Comparison of ENCODE assay signal across 2 cellular contexts in the genomic region with DNA sequence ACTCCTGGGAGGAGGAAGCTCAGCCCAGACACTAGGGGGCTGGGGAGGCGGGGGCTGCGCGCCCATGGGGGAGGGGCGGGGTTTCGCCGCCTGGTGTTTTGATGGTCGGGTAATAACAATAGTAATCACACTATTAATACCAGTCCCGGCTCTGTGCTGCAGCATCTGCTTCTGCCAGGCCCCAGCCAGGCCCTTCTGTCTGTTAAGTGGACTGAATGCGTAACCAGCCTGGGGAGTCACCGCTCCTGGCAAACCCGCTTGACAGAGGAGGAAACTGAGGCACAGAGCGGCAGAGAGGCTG.
TF ChIP-seq lines count a peak whose summit lies in the region.

No MANE protein-coding gene starts in this region.

TF ChIP-seq in SK-N-SH, 30 proteins besides CTCF, POLR2A, EP300 and RAD21 (continued from another document):
- TF ChIP-seq, protein P1, sequence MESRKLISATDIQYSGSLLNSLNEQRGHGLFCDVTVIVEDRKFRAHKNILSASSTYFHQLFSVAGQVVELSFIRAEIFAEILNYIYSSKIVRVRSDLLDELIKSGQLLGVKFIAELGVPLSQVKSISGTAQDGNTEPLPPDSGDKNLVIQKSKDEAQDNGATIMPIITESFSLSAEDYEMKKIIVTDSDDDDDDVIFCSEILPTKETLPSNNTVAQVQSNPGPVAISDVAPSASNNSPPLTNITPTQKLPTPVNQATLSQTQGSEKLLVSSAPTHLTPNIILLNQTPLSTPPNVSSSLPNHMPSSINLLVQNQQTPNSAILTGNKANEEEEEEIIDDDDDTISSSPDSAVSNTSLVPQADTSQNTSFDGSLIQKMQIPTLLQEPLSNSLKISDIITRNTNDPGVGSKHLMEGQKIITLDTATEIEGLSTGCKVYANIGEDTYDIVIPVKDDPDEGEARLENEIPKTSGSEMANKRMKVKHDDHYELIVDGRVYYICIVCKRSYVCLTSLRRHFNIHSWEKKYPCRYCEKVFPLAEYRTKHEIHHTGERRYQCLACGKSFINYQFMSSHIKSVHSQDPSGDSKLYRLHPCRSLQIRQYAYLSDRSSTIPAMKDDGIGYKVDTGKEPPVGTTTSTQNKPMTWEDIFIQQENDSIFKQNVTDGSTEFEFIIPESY (IDR thresholded peaks at IDR 0.05; ENCODE audit: borderline replicate concordance, low read depth) = no peak
- TF ChIP-seq, protein P2, sequence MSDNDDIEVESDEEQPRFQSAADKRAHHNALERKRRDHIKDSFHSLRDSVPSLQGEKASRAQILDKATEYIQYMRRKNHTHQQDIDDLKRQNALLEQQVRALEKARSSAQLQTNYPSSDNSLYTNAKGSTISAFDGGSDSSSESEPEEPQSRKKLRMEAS (IDR thresholded peaks at IDR 0.05; ENCODE audit: low read depth) = no peak
- TF ChIP-seq ELF1 (IDR thresholded peaks at IDR 0.05) = no peak

TF ChIP-seq in SK-N-SH treated with all-trans-retinoic acid at 6 μM for 48 hours, 23 proteins besides CTCF, POLR2A, EP300 and RAD21 (continued from another document):
- TF ChIP-seq, protein P3, sequence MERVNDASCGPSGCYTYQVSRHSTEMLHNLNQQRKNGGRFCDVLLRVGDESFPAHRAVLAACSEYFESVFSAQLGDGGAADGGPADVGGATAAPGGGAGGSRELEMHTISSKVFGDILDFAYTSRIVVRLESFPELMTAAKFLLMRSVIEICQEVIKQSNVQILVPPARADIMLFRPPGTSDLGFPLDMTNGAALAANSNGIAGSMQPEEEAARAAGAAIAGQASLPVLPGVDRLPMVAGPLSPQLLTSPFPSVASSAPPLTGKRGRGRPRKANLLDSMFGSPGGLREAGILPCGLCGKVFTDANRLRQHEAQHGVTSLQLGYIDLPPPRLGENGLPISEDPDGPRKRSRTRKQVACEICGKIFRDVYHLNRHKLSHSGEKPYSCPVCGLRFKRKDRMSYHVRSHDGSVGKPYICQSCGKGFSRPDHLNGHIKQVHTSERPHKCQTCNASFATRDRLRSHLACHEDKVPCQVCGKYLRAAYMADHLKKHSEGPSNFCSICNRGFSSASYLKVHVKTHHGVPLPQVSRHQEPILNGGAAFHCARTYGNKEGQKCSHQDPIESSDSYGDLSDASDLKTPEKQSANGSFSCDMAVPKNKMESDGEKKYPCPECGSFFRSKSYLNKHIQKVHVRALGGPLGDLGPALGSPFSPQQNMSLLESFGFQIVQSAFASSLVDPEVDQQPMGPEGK (CRISPR knock-in tag; IDR thresholded peaks at IDR 0.05; ENCODE audit: borderline replicate concordance) = no peak
- no peak for TF ChIP-seq CSDC2 (CRISPR knock-in tag; IDR thresholded peaks at IDR 0.05)
- TF ChIP-seq ZNF565 (CRISPR knock-in tag; conservative IDR thresholded peaks at IDR 0.05; ENCODE audit: low read depth) = no peak
- TF ChIP-seq BACH2 (CRISPR knock-in tag; IDR thresholded peaks at IDR 0.05; ENCODE audit: borderline replicate concordance) = no peak
- TF ChIP-seq, protein P4, sequence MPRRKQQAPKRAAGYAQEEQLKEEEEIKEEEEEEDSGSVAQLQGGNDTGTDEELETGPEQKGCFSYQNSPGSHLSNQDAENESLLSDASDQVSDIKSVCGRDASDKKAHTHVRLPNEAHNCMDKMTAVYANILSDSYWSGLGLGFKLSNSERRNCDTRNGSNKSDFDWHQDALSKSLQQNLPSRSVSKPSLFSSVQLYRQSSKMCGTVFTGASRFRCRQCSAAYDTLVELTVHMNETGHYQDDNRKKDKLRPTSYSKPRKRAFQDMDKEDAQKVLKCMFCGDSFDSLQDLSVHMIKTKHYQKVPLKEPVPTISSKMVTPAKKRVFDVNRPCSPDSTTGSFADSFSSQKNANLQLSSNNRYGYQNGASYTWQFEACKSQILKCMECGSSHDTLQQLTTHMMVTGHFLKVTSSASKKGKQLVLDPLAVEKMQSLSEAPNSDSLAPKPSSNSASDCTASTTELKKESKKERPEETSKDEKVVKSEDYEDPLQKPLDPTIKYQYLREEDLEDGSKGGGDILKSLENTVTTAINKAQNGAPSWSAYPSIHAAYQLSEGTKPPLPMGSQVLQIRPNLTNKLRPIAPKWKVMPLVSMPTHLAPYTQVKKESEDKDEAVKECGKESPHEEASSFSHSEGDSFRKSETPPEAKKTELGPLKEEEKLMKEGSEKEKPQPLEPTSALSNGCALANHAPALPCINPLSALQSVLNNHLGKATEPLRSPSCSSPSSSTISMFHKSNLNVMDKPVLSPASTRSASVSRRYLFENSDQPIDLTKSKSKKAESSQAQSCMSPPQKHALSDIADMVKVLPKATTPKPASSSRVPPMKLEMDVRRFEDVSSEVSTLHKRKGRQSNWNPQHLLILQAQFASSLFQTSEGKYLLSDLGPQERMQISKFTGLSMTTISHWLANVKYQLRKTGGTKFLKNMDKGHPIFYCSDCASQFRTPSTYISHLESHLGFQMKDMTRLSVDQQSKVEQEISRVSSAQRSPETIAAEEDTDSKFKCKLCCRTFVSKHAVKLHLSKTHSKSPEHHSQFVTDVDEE (CRISPR knock-in tag; IDR thresholded peaks at IDR 0.05) = no peak
- TF ChIP-seq, protein P5, sequence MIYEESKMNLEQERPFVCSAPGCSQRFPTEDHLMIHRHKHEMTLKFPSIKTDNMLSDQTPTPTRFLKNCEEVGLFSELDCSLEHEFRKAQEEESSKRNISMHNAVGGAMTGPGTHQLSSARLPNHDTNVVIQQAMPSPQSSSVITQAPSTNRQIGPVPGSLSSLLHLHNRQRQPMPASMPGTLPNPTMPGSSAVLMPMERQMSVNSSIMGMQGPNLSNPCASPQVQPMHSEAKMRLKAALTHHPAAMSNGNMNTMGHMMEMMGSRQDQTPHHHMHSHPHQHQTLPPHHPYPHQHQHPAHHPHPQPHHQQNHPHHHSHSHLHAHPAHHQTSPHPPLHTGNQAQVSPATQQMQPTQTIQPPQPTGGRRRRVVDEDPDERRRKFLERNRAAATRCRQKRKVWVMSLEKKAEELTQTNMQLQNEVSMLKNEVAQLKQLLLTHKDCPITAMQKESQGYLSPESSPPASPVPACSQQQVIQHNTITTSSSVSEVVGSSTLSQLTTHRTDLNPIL (CRISPR knock-in tag; IDR thresholded peaks at IDR 0.05; ENCODE audit: low read depth) = no peak
- TF ChIP-seq ZNF8 (CRISPR knock-in tag; IDR thresholded peaks at IDR 0.05) = no peak
- no peak for TF ChIP-seq ZC3H10 (CRISPR knock-in tag; IDR thresholded peaks at IDR 0.05)
- no peak for TF ChIP-seq PPARA (CRISPR knock-in tag; IDR thresholded peaks at IDR 0.05; ENCODE audit: borderline replicate concordance)
- TF ChIP-seq TCF4 (CRISPR knock-in tag; IDR thresholded peaks at IDR 0.05; ENCODE audit: borderline replicate concordance) = no peak
